21 cellular contexts compared by ENCODE assay signal in the genomic region with DNA sequence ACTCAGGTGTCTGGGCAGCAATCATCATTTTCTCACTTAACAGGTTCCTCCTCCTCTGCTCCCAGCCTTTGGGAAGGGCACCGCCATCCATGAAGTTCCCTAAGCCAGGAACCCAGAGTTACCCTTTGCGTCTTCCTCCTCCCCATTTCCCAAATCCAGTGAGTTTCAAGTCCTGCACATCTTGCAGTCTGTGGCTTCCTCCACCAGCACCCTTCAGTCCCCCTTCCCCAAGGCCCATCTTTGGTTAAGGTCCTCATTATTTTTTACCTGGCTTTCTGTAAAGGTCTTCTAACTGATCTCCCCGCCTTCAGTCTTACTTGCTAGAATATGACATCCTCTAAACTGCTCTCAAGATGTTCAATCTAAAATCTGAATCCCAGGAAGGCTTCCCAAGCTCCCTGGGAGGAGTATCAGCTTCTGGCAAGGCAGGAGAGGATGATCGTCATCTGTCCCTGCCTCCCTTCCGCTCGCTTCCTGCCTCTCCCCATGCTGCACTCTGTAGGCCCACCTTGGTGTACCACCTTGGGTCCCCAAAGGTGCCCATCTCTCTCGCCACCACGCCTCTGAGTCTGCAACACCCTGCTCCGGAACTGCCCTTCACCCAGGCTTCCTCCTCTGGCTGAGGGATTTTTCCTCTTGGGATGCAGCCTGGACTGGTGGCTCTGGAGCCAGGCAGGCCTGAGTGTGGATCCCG. TPM values are rescaled to one million over a fixed set of nuclear protein-coding genes. Genes with fewer than 3 reads are reported as not detected.
A peak's percentile ranks its signal among the peaks of the same experiment; 100 is the strongest.
DNase-seq lines count a peak whose midpoint lies in the region; ATAC-seq, FAIRE-seq and TF ChIP-seq lines count a peak whose summit lies in the region.
"Had no signal": no experiment of that assay in that cellular context is flagged by ENCODE, and none has a peak within 500 bp of the region (broad histone marks: within the 10 kb centered on the region; RNA-seq: fewer than 3 reads in every experiment).

No MANE protein-coding gene starts in this region.

- no peak overlapping the region for H3K4me3 ChIP-seq in kidney (ENCODE audit: low read length in 2 of 2)
- H3K4me3 ChIP-seq: BLaER1, GM23248, HAP-1 had no signal

- no peak overlapping the region for H3K9ac ChIP-seq in kidney (ENCODE audit: low read length in 2 of 2)
- H3K9ac ChIP-seq: BLaER1, GM23248 had no signal

- peaks cover 14% of the 10 kb centered on the region for H3K27me3 Mint-ChIP-seq in T-helper 2 cell treated with Interferon-gamma antibody and Interleukin-4, amounts not matched to agents 5 μg/mL and 100 μg/mL, for 36 hours (ENCODE audit: low read depth)
- peaks cover 34% of the 10 kb centered on the region for H3K27me3 Mint-ChIP-seq in osteocyte (ENCODE audit: unreplicated experiment)
- H3K27me3 Mint-ChIP-seq: CD4-positive, alpha-beta memory T cell; IgD-negative memory B cell had no signal

- no peak for FAIRE-seq in kidney (lab: Jason Lieb, UNC)
- FAIRE-seq: GM12892, GM19239, HTR-8/SVneo had no signal

- peaks cover 1% of the 10 kb centered on the region for H3K36me3 Mint-ChIP-seq in T-helper 2 cell treated with Interferon-gamma antibody and Interleukin-4, amounts not matched to agents 5 μg/mL and 100 μg/mL, for 36 hours (ENCODE audit: low read depth)
- H3K36me3 Mint-ChIP-seq in osteocyte (ENCODE audit: unreplicated experiment): no peaks in the 10 kb centered on the region
- H3K36me3 Mint-ChIP-seq: CD4-positive, alpha-beta memory T cell had no signal

- no peaks in the 10 kb centered on the region for H3K4me1 ChIP-seq in kidney (ENCODE audit: control insufficient read depth in 1 of 2, insufficient read depth in 1 of 2, low read depth in 1 of 2, low read length in 2 of 2)
- H3K4me1 ChIP-seq: HAP-1 had no signal

- H3K9me3 Mint-ChIP-seq in T-helper 2 cell treated with Interferon-gamma antibody and Interleukin-4, amounts not matched to agents 5 μg/mL and 100 μg/mL, for 36 hours: no peaks in the 10 kb centered on the region
- H3K9me3 Mint-ChIP-seq in osteocyte (ENCODE audit: unreplicated experiment): peaks cover 5% of the 10 kb centered on the region
- H3K9me3 Mint-ChIP-seq: IgD-negative memory B cell had no signal

- no peak for ATAC-seq in HG03457 (IDR thresholded peaks at IDR 0.05; ENCODE audit: unreplicated experiment)
- ATAC-seq in GM21381 (IDR thresholded peaks at IDR 0.05; ENCODE audit: unreplicated experiment): no peak

- H3K9me3 ChIP-seq in kidney (ENCODE audit: control insufficient read depth in 1 of 2, low read length in 2 of 2): no peaks in the 10 kb centered on the region

- intact Hi-C loops in kidney (cut with DNase I): no loop called here

- H3K36me3 ChIP-seq in kidney (ENCODE audit: control insufficient read depth in 1 of 2, insufficient read depth in 2 of 2, low read length in 2 of 2): no peaks in the 10 kb centered on the region
- H3K36me3 ChIP-seq: BLaER1, HAP-1 had no signal

- TF ChIP-seq CTCF in GM13976 (IDR thresholded peaks at IDR 0.05; ENCODE audit: borderline replicate concordance, control extremely low read depth, extremely low read depth, insufficient read depth, missing control alignments): no peak
- no peak for TF ChIP-seq CTCF in kidney (IDR thresholded peaks at IDR 0.05; ENCODE audit: borderline replicate concordance, extremely low read depth, insufficient read depth)
- no peak for TF ChIP-seq CTCF in osteocyte (IDR thresholded peaks at IDR 0.05)

- H3K4me3 Mint-ChIP-seq in T-helper 2 cell treated with Interferon-gamma antibody and Interleukin-4, amounts not matched to agents 5 μg/mL and 100 μg/mL, for 36 hours: no peak overlapping the region
- H3K4me3 Mint-ChIP-seq in osteocyte (ENCODE audit: unreplicated experiment): no peak overlapping the region
- H3K4me3 Mint-ChIP-seq: CD4-positive, alpha-beta memory T cell; IgD-negative memory B cell had no signal

- no peak overlapping the region for H3K27ac ChIP-seq in kidney (ENCODE audit: low read depth in 2 of 2, low read length in 2 of 2)
- H3K27ac ChIP-seq: 22Rv1, BLaER1, GM23248, HL-60 had no signal

- peaks cover 14% of the 10 kb centered on the region for H3K4me1 Mint-ChIP-seq in T-helper 2 cell treated with Interferon-gamma antibody and Interleukin-4, amounts not matched to agents 5 μg/mL and 100 μg/mL, for 36 hours (ENCODE audit: low read depth)
- no peaks in the 10 kb centered on the region for H3K4me1 Mint-ChIP-seq in osteocyte (ENCODE audit: unreplicated experiment)

- in situ Hi-C loops in GM13976 (cut with MboI; ENCODE audit: low sequenced_read_pairs, unreplicated experiment): no loop called here

- peak; percentile 3 for DNase-seq in T-helper 2 cell treated with Interferon-gamma antibody and Interleukin-4, amounts not matched to agents 5 μg/mL and 100 μg/mL, for 36 hours (ENCODE audit: low spot score)
- DNase-seq in T-helper 2 cell (no peak), GM13976 (ENCODE audit: low spot score) (peak; percentile 10), kidney (peak; percentile 65), osteocyte (ENCODE audit: extremely low spot score, unreplicated experiment) (peak; percentile 57), middle frontal gyrus (ENCODE audit: extremely low spot score, low spot score) (no peak)
- DNase-seq: CD4-positive, alpha-beta memory T cell; DMS153; DMS79; GDM1; GM23248 had no signal

- H3K27ac Mint-ChIP-seq in T-helper 2 cell treated with Interferon-gamma antibody and Interleukin-4, amounts not matched to agents 5 μg/mL and 100 μg/mL, for 36 hours: no peak overlapping the region
- H3K27ac Mint-ChIP-seq in osteocyte (ENCODE audit: unreplicated experiment): no peak overlapping the region
- H3K27ac Mint-ChIP-seq: CD4-positive, alpha-beta memory T cell; IgD-negative memory B cell had no signal

RNA-seq across cellular contexts. Expression of a gene that starts 11.4 kb away (rescaled TPM):
- total RNA-seq in kidney (60.7 TPM), osteocyte (27.4 and 29.7 TPM in 2 replicates)
- 24.0 TPM for polyA plus RNA-seq in kidney (ENCODE audit: insufficient read depth, low read depth, low replicate concordance)

Comparison
In these comparisons a context has a peak if more than half of its experiments do, and no peak if none do; other contexts are left out.
1. DNase-seq: peak in T-helper 2 cell treated with Interferon-gamma antibody and Interleukin-4, amounts not matched to agents 5 μg/mL and 100 μg/mL, for 36 hours (single experiment), GM13976 (single experiment), kidney (single experiment) and osteocyte (single experiment); none in T-helper 2 cell (0 of 5) and middle frontal gyrus (single experiment).